ENCODE assay signal across 11 cellular contexts in genomic region chr2:82834893-82835292, GRCh38.
"Had no signal": no experiment of that assay in that cellular context is flagged by ENCODE, and none has a peak within 500 bp of the region (broad histone marks: within the 10 kb centered on the region; RNA-seq: fewer than 3 reads in every experiment).

No MANE protein-coding gene starts in this region.

- H2AFZ ChIP-seq: GM23248, GM23338 had no signal

- H3K4me3 ChIP-seq: GM23248, GM23338, HAP-1 had no signal

- H3K4me2 ChIP-seq: GM23338 had no signal

- FAIRE-seq: H1, H54 had no signal

- H3K27ac ChIP-seq: GM23248 had no signal

- H3K9ac ChIP-seq: GM23248 had no signal

- H3K36me3 ChIP-seq: HAP-1 had no signal

- ATAC-seq: GM23338, HCT116 had no signal

- H3K9me3 ChIP-seq: HAP-1 had no signal

- DNase-seq: GM23248, GOT3, H7, H9, HCEC 1CT, HFFc6 had no signal

- H3K4me1 ChIP-seq: HAP-1 had no signal
